ENCODE assay signal across 37 cellular contexts in genomic region chr10:127896590-127896989, GRCh38. TPM values are rescaled to one million over a fixed set of nuclear protein-coding genes. Genes with fewer than 3 reads are reported as not detected.
"Had no signal": no experiment of that assay in that cellular context is flagged by ENCODE, and none has a peak within 500 bp of the region (broad histone marks: within the 10 kb centered on the region; RNA-seq: fewer than 3 reads in every experiment).

No MANE protein-coding gene starts in this region.

- H3K9me3 Mint-ChIP-seq: activated naive CD4-positive, alpha-beta T cell treated with anti-CD3 and anti-CD28 coated beads, Interleukin-2, amount 50 U/mL, for 72 hours; activated T-helper 17 cell treated with anti-CD3 and anti-CD28 coated beads, Interleukin-2, amount 50 U/mL, for 72 hours; T-helper 2 cell treated with Interferon-gamma antibody and Interleukin-4, amounts not matched to agents 5 μg/mL and 100 μg/mL, for 36 hours had no signal

- H3K36me3 Mint-ChIP-seq: activated naive CD4-positive, alpha-beta T cell treated with anti-CD3 and anti-CD28 coated beads, Interleukin-2, amount 50 U/mL, for 72 hours; activated naive CD8-positive, alpha-beta T cell treated with anti-CD3 and anti-CD28 coated beads for 36 hours had no signal

- FAIRE-seq: astrocyte had no signal

- H3K4me1 ChIP-seq: adrenal gland, body of pancreas, breast epithelium had no signal

- H3K27ac Mint-ChIP-seq: activated B cell treated with CpG ODN at 0.5 μM for 24 hours; activated CD4-positive, alpha-beta memory T cell treated with anti-CD3 and anti-CD28 coated beads, Interleukin-2, amount 10 ng/mL, durations not matched to agents 7 days and 5 days; activated CD4-positive, alpha-beta T cell treated with anti-CD3 and anti-CD28 coated beads for 36 hours; activated CD4-positive, alpha-beta T cell treated with anti-CD3 and anti-CD28 coated beads, Interleukin-2, amount 10 ng/mL, durations not matched to agents 7 days and 5 days; activated naive CD4-positive, alpha-beta T cell treated with anti-CD3 and anti-CD28 coated beads for 36 hours; activated naive CD4-positive, alpha-beta T cell treated with anti-CD3 and anti-CD28 coated beads, Interleukin-2, amount 50 U/mL, for 72 hours; activated naive CD8-positive, alpha-beta T cell treated with anti-CD3 and anti-CD28 coated beads for 36 hours; activated T-cell treated with anti-CD3 and anti-CD28 coated beads, Interleukin-2, amount 50 U/mL, for 72 hours; activated T-helper 1 cell treated with anti-CD3 and anti-CD28 coated beads, Interleukin-12 subunit alpha, Interleukin-12 subunit beta, Interleukin-2, Interleukin-4 antibody, amounts not matched to agents 30 ng/mL and 10 ng/mL and 1 ng/mL, durations not matched to agents 14 hours and 24 hours and 36 hours; activated T-helper 17 cell treated with anti-CD3 and anti-CD28 coated beads, Interleukin-2, amount 50 U/mL, for 72 hours; T-helper 1 cell treated with Interleukin-12 subunit alpha and Interleukin-12 subunit beta and Interleukin-4 antibody, amounts not matched to agents 30 μg/mL and 1 μg/mL, for 36 hours; T-helper 2 cell treated with Interferon-gamma antibody and Interleukin-4, amounts not matched to agents 5 μg/mL and 100 μg/mL, for 36 hours had no signal

- H3K27ac ChIP-seq: adrenal gland, body of pancreas, brain microvascular endothelial cell, breast epithelium, VCaP had no signal

- H3K4me1 Mint-ChIP-seq: activated B cell treated with CpG ODN at 0.5 μM for 24 hours; activated CD4-positive, alpha-beta T cell treated with anti-CD3 and anti-CD28 coated beads for 36 hours; activated T-helper 17 cell treated with anti-CD3 and anti-CD28 coated beads, Interleukin-2, amount 50 U/mL, for 72 hours had no signal

- H3K27me3 ChIP-seq: adrenal gland, body of pancreas, brain microvascular endothelial cell, breast epithelium had no signal

- ATAC-seq: activated CD4-positive, alpha-beta T cell treated with anti-CD3 and anti-CD28 coated beads for 36 hours; activated naive CD4-positive, alpha-beta T cell treated with anti-CD3 and anti-CD28 coated beads, Interleukin-2, amount 50 U/mL, for 72 hours; activated T-cell treated with anti-CD3 and anti-CD28 coated beads, Interleukin-2, amount 50 U/mL, for 4 hours; activated T-cell treated with anti-CD3 and anti-CD28 coated beads, Interleukin-2, amount 50 U/mL, for 72 hours; activated T-helper 17 cell treated with anti-CD3 and anti-CD28 coated beads, Interleukin-2, amount 50 U/mL, for 72 hours; body of pancreas had no signal

- H3K9me3 ChIP-seq: body of pancreas, breast epithelium had no signal

- H3K4me3 Mint-ChIP-seq: activated B cell treated with CpG ODN at 0.5 μM for 24 hours; activated CD4-positive, alpha-beta memory T cell treated with anti-CD3 and anti-CD28 coated beads, Interleukin-2, amount 10 ng/mL, durations not matched to agents 7 days and 5 days; activated CD4-positive, alpha-beta T cell treated with anti-CD3 and anti-CD28 coated beads for 36 hours; activated CD4-positive, alpha-beta T cell treated with anti-CD3 and anti-CD28 coated beads, Interleukin-2, amount 10 ng/mL, durations not matched to agents 7 days and 5 days; activated naive CD4-positive, alpha-beta T cell treated with anti-CD3 and anti-CD28 coated beads for 36 hours; activated naive CD8-positive, alpha-beta T cell treated with anti-CD3 and anti-CD28 coated beads for 36 hours; activated T-cell treated with anti-CD3 and anti-CD28 coated beads, Interleukin-2, amount 50 U/mL, for 4 hours; activated T-cell treated with anti-CD3 and anti-CD28 coated beads, Interleukin-2, amount 50 U/mL, for 72 hours; activated T-helper 1 cell treated with anti-CD3 and anti-CD28 coated beads, Interleukin-12 subunit alpha, Interleukin-12 subunit beta, Interleukin-2, Interleukin-4 antibody, amounts not matched to agents 30 ng/mL and 10 ng/mL and 1 ng/mL, durations not matched to agents 14 hours and 24 hours and 36 hours; activated T-helper 17 cell treated with anti-CD3 and anti-CD28 coated beads, Interleukin-2, amount 50 U/mL, for 72 hours; T-helper 1 cell treated with Interleukin-12 subunit alpha and Interleukin-12 subunit beta and Interleukin-4 antibody, amounts not matched to agents 30 μg/mL and 1 μg/mL, for 36 hours; T-helper 2 cell treated with Interferon-gamma antibody and Interleukin-4, amounts not matched to agents 5 μg/mL and 100 μg/mL, for 36 hours had no signal

- H3K4me3 ChIP-seq: adrenal gland, body of pancreas, breast epithelium had no signal

- DNase-seq: activated B cell treated with CpG ODN at 0.5 μM for 24 hours; activated CD4-positive, alpha-beta memory T cell treated with anti-CD3 and anti-CD28 coated beads, Interleukin-2, amount 10 ng/mL, durations not matched to agents 7 days and 5 days; activated CD4-positive, alpha-beta T cell treated with anti-CD3 and anti-CD28 coated beads for 36 hours; activated CD4-positive, alpha-beta T cell treated with anti-CD3 and anti-CD28 coated beads for 48 hours; activated CD4-positive, alpha-beta T cell treated with anti-CD3 and anti-CD28 coated beads, Interleukin-2, amount 10 ng/mL, durations not matched to agents 7 days and 5 days; activated CD4-positive, alpha-beta T cell treated with anti-CD3 and anti-CD28 coated beads, Interleukin-2, amount 50 U/mL, for 48 hours; activated CD4-positive, CD25-positive, alpha-beta regulatory T cell treated with anti-CD3 and anti-CD28 coated beads, Interleukin-2, amount 50 U/mL, for 72 hours; activated CD8-positive, alpha-beta memory T cell treated with anti-CD3 and anti-CD28 coated beads, Interleukin-2, amount 50 U/mL, for 4 hours; activated effector memory CD4-positive, alpha-beta T cell treated with anti-CD3 and anti-CD28 coated beads, Interleukin-2, amount 50 U/mL, for 16 hours; activated gamma-delta T cell treated with Interleukin-2 at 50 U/mL for 16 hours; activated naive CD4-positive, alpha-beta T cell; activated naive CD4-positive, alpha-beta T cell treated with anti-CD3 and anti-CD28 coated beads for 36 hours; activated naive CD4-positive, alpha-beta T cell treated with anti-CD3 and anti-CD28 coated beads, Interleukin-2, amount 50 U/mL, for 16 hours; activated naive CD8-positive, alpha-beta T cell treated with anti-CD3 and anti-CD28 coated beads for 36 hours; activated T-cell treated with anti-CD3 and anti-CD28 coated beads for 4 hours; activated T-cell treated with anti-CD3 and anti-CD28 coated beads, Interleukin-2, amount 50 U/mL, for 1 hour; activated T-cell treated with anti-CD3 and anti-CD28 coated beads, Interleukin-2, amount 50 U/mL, for 4 hours; activated T-cell treated with anti-CD3 and anti-CD28 coated beads, Interleukin-2, amount 50 U/mL, for 72 hours; adrenal gland; amniotic stem cell; aorta; body of pancreas; brain microvascular endothelial cell; central memory CD4-positive, alpha-beta T cell; T-helper 1 cell; T-helper 2 cell; T-helper 9 cell had no signal

- H3K36me3 ChIP-seq: adrenal gland, brain microvascular endothelial cell, breast epithelium had no signal

RNA-seq across cellular contexts. Expression of gene CLRN3, which starts 3.8 kb away (rescaled TPM):
- total RNA-seq: activated B cell treated with CpG ODN at 0.5 μM for 24 hours; activated CD4-positive, alpha-beta memory T cell treated with anti-CD3 and anti-CD28 coated beads, Interleukin-2, amount 10 ng/mL, durations not matched to agents 7 days and 5 days; activated CD4-positive, alpha-beta T cell treated with anti-CD3 and anti-CD28 coated beads for 36 hours; activated CD4-positive, alpha-beta T cell treated with anti-CD3 and anti-CD28 coated beads, Interleukin-2, amount 10 ng/mL, durations not matched to agents 7 days and 5 days; activated CD8-positive, alpha-beta memory T cell treated with anti-CD3 and anti-CD28 coated beads for 36 hours; activated naive CD4-positive, alpha-beta T cell treated with anti-CD3 and anti-CD28 coated beads for 36 hours; activated naive CD4-positive, alpha-beta T cell treated with anti-CD3 and anti-CD28 coated beads, Interleukin-2, amount 50 U/mL, for 72 hours; activated naive CD8-positive, alpha-beta T cell treated with anti-CD3 and anti-CD28 coated beads for 36 hours; activated T-cell treated with anti-CD3 and anti-CD28 coated beads, Interleukin-2, amount 50 U/mL, for 4 hours; activated T-cell treated with anti-CD3 and anti-CD28 coated beads, Interleukin-2, amount 50 U/mL, for 72 hours; activated T-helper 1 cell treated with anti-CD3 and anti-CD28 coated beads, Interleukin-12 subunit alpha, Interleukin-12 subunit beta, Interleukin-2, Interleukin-4 antibody, amounts not matched to agents 30 ng/mL and 10 ng/mL and 1 ng/mL, durations not matched to agents 14 hours and 24 hours and 36 hours; activated T-helper 17 cell treated with anti-CD3 and anti-CD28 coated beads, Interleukin-2, amount 50 U/mL, for 72 hours; aorta; astrocyte; cardiac septum had no signal
- polyA plus RNA-seq: adrenal gland had no signal
